ENCODE assay signal across 33 cellular contexts in the genomic region with DNA sequence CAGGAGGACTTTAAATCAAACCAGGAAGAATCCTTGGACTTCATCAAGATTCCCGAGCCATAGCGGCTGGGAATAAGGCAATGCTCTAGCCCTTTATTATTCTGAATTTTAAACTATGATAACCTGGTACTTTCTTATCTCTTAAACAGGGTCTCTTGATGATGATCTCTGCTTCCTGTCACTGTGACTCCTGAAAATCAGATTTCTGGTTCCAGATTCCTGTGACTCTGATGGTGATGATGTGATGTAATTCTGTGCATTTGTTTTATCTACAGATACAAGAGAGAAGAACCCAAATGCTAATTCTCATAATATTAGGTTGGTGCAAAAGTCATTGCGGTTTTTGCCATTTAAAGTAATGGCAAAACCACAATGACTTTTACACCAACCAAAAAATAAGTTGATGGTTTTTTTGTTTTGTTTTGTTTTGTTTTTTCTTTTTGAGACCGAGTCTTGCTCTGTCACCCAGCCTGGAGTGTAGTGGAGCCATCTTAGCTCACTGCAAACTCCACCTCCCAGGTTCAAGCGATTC.
"Had no signal": no experiment of that assay in that cellular context is flagged by ENCODE, and none has a peak within 500 bp of the region (broad histone marks: within the 10 kb centered on the region; RNA-seq: fewer than 3 reads in every experiment).

No MANE protein-coding gene starts in this region.

- H3K36me3 ChIP-seq: adrenal gland, breast epithelium, cardiac muscle cell, colonic mucosa had no signal

- H3K27me3 Mint-ChIP-seq: activated CD4-positive, alpha-beta memory T cell treated with anti-CD3 and anti-CD28 coated beads for 36 hours; activated CD4-positive, alpha-beta T cell treated with anti-CD3 and anti-CD28 coated beads for 36 hours; activated naive CD4-positive, alpha-beta T cell treated with anti-CD3 and anti-CD28 coated beads, Interleukin-2, amount 50 U/mL, for 24 hours; activated naive CD8-positive, alpha-beta T cell treated with anti-CD3 and anti-CD28 coated beads for 36 hours; brain had no signal

- H3K36me3 Mint-ChIP-seq: activated CD4-positive, alpha-beta memory T cell treated with anti-CD3 and anti-CD28 coated beads for 36 hours; activated CD8-positive, alpha-beta memory T cell treated with anti-CD3 and anti-CD28 coated beads, Interleukin-2, amount 10 ng/mL, durations not matched to agents 7 days and 5 days; activated naive CD4-positive, alpha-beta T cell treated with anti-CD3 and anti-CD28 coated beads, Interleukin-2, amount 50 U/mL, for 24 hours; activated naive CD8-positive, alpha-beta T cell treated with anti-CD3 and anti-CD28 coated beads for 36 hours; brain had no signal

- H3K4me1 Mint-ChIP-seq: activated CD4-positive, alpha-beta T cell treated with anti-CD3 and anti-CD28 coated beads for 36 hours; activated CD4-positive, alpha-beta T cell treated with anti-CD3 and anti-CD28 coated beads, Interleukin-2, amount 10 ng/mL, durations not matched to agents 24 days and 14 days; activated naive CD4-positive, alpha-beta T cell treated with anti-CD3 and anti-CD28 coated beads, Interleukin-2, amount 50 U/mL, for 24 hours; activated naive CD8-positive, alpha-beta T cell treated with anti-CD3 and anti-CD28 coated beads for 36 hours; activated naive CD8-positive, alpha-beta T cell treated with anti-CD3 and anti-CD28 coated beads, Interleukin-2, amount 50 U/mL, for 24 hours had no signal

- ATAC-seq: activated CD4-positive, alpha-beta T cell treated with anti-CD3 and anti-CD28 coated beads for 36 hours; activated CD8-positive, alpha-beta memory T cell treated with anti-CD3 and anti-CD28 coated beads, Interleukin-2, amount 10 ng/mL, durations not matched to agents 7 days and 5 days; activated CD8-positive, alpha-beta T cell treated with anti-CD3 and anti-CD28 coated beads, Interleukin-2, amount 10 ng/mL, durations not matched to agents 7 days and 5 days; activated naive CD8-positive, alpha-beta T cell treated with anti-CD3 and anti-CD28 coated beads, Interleukin-2, amount 50 U/mL, for 24 hours had no signal

- H3K9me3 Mint-ChIP-seq: activated CD4-positive, alpha-beta memory T cell treated with anti-CD3 and anti-CD28 coated beads for 36 hours; activated CD4-positive, alpha-beta T cell treated with anti-CD3 and anti-CD28 coated beads, Interleukin-2, amount 10 ng/mL, durations not matched to agents 24 days and 14 days; activated naive CD4-positive, alpha-beta T cell treated with anti-CD3 and anti-CD28 coated beads for 36 hours; activated naive CD4-positive, alpha-beta T cell treated with anti-CD3 and anti-CD28 coated beads, Interleukin-2, amount 50 U/mL, for 24 hours; activated naive CD8-positive, alpha-beta T cell treated with anti-CD3 and anti-CD28 coated beads for 36 hours; activated naive CD8-positive, alpha-beta T cell treated with anti-CD3 and anti-CD28 coated beads, Interleukin-2, amount 50 U/mL, for 24 hours; activated T-helper 1 cell treated with anti-CD3 and anti-CD28 coated beads, Interleukin-12 subunit alpha, Interleukin-12 subunit beta, Interleukin-2, Interleukin-4 antibody, amounts not matched to agents 30 ng/mL and 10 ng/mL and 1 ng/mL, durations not matched to agents 14 hours and 24 hours and 36 hours; activated T-helper 2 cell treated with anti-CD3 and anti-CD28 coated beads, Interferon-gamma antibody, Interleukin-2, Interleukin-4, amounts not matched to agents 10 μg/mL and 5 μg/mL and 100 μg/mL, durations not matched to agents 14 hours and 24 hours and 36 hours; brain; T-helper 1 cell treated with Interleukin-12 subunit alpha and Interleukin-12 subunit beta and Interleukin-4 antibody, amounts not matched to agents 30 μg/mL and 1 μg/mL, for 36 hours had no signal

- H3K4me3 Mint-ChIP-seq: activated CD4-positive, alpha-beta memory T cell treated with anti-CD3 and anti-CD28 coated beads for 36 hours; activated CD4-positive, alpha-beta T cell treated with anti-CD3 and anti-CD28 coated beads for 36 hours; activated CD4-positive, alpha-beta T cell treated with anti-CD3 and anti-CD28 coated beads, Interleukin-2, amount 10 ng/mL, durations not matched to agents 24 days and 14 days; activated CD8-positive, alpha-beta memory T cell treated with anti-CD3 and anti-CD28 coated beads, Interleukin-2, amount 10 ng/mL, durations not matched to agents 7 days and 5 days; activated CD8-positive, alpha-beta T cell treated with anti-CD3 and anti-CD28 coated beads, Interleukin-2, amount 10 ng/mL, durations not matched to agents 7 days and 5 days; activated naive CD4-positive, alpha-beta T cell treated with anti-CD3 and anti-CD28 coated beads for 36 hours; activated naive CD4-positive, alpha-beta T cell treated with anti-CD3 and anti-CD28 coated beads, Interleukin-2, amount 50 U/mL, for 24 hours; activated naive CD8-positive, alpha-beta T cell treated with anti-CD3 and anti-CD28 coated beads for 36 hours; activated naive CD8-positive, alpha-beta T cell treated with anti-CD3 and anti-CD28 coated beads, Interleukin-2, amount 50 U/mL, for 24 hours; activated T-helper 1 cell treated with anti-CD3 and anti-CD28 coated beads, Interleukin-12 subunit alpha, Interleukin-12 subunit beta, Interleukin-2, Interleukin-4 antibody, amounts not matched to agents 30 ng/mL and 10 ng/mL and 1 ng/mL, durations not matched to agents 14 hours and 24 hours and 36 hours; brain; T-helper 1 cell treated with Interleukin-12 subunit alpha and Interleukin-12 subunit beta and Interleukin-4 antibody, amounts not matched to agents 30 μg/mL and 1 μg/mL, for 36 hours had no signal

- FAIRE-seq: endometrium, frontal cortex had no signal

- H3K27ac Mint-ChIP-seq: activated CD4-positive, alpha-beta memory T cell treated with anti-CD3 and anti-CD28 coated beads for 36 hours; activated CD4-positive, alpha-beta T cell treated with anti-CD3 and anti-CD28 coated beads for 36 hours; activated CD4-positive, alpha-beta T cell treated with anti-CD3 and anti-CD28 coated beads, Interleukin-2, amount 10 ng/mL, durations not matched to agents 24 days and 14 days; activated CD8-positive, alpha-beta memory T cell treated with anti-CD3 and anti-CD28 coated beads, Interleukin-2, amount 10 ng/mL, durations not matched to agents 7 days and 5 days; activated CD8-positive, alpha-beta T cell treated with anti-CD3 and anti-CD28 coated beads, Interleukin-2, amount 10 ng/mL, durations not matched to agents 7 days and 5 days; activated naive CD4-positive, alpha-beta T cell treated with anti-CD3 and anti-CD28 coated beads for 36 hours; activated naive CD4-positive, alpha-beta T cell treated with anti-CD3 and anti-CD28 coated beads, Interleukin-2, amount 50 U/mL, for 24 hours; activated naive CD8-positive, alpha-beta T cell treated with anti-CD3 and anti-CD28 coated beads for 36 hours; activated naive CD8-positive, alpha-beta T cell treated with anti-CD3 and anti-CD28 coated beads, Interleukin-2, amount 50 U/mL, for 24 hours; activated T-helper 1 cell treated with anti-CD3 and anti-CD28 coated beads, Interleukin-12 subunit alpha, Interleukin-12 subunit beta, Interleukin-2, Interleukin-4 antibody, amounts not matched to agents 30 ng/mL and 10 ng/mL and 1 ng/mL, durations not matched to agents 14 hours and 24 hours and 36 hours; activated T-helper 2 cell treated with anti-CD3 and anti-CD28 coated beads, Interferon-gamma antibody, Interleukin-2, Interleukin-4, amounts not matched to agents 10 μg/mL and 5 μg/mL and 100 μg/mL, durations not matched to agents 14 hours and 24 hours and 36 hours; brain; T-helper 1 cell treated with Interleukin-12 subunit alpha and Interleukin-12 subunit beta and Interleukin-4 antibody, amounts not matched to agents 30 μg/mL and 1 μg/mL, for 36 hours had no signal

- H3K4me3 ChIP-seq: adrenal gland, breast epithelium, cardiac muscle cell, colonic mucosa had no signal

- H3K4me1 ChIP-seq: adrenal gland, breast epithelium, colonic mucosa had no signal

- DNase-seq: activated CD4-positive, alpha-beta memory T cell treated with anti-CD3 and anti-CD28 coated beads for 36 hours; activated CD4-positive, alpha-beta T cell treated with anti-CD3 and anti-CD28 coated beads for 36 hours; activated CD4-positive, alpha-beta T cell treated with anti-CD3 and anti-CD28 coated beads, Interleukin-2, amount 10 ng/mL, durations not matched to agents 24 days and 14 days; activated CD4-positive, CD25-positive, alpha-beta regulatory T cell; activated CD4-positive, CD25-positive, alpha-beta regulatory T cell treated with anti-CD3 and anti-CD28 coated beads, Interleukin-2, amount 50 U/mL, for 72 hours; activated CD8-positive, alpha-beta memory T cell treated with anti-CD3 and anti-CD28 coated beads, Interleukin-2, amount 10 ng/mL, durations not matched to agents 7 days and 5 days; activated CD8-positive, alpha-beta memory T cell treated with anti-CD3 and anti-CD28 coated beads, Interleukin-2, amount 50 U/mL, for 4 hours; activated CD8-positive, alpha-beta T cell treated with anti-CD3 and anti-CD28 coated beads, Interleukin-2, amount 10 ng/mL, durations not matched to agents 7 days and 5 days; activated effector memory CD4-positive, alpha-beta T cell treated with anti-CD3 and anti-CD28 coated beads, Interleukin-2, amount 50 U/mL, for 16 hours; activated naive CD4-positive, alpha-beta T cell treated with anti-CD3 and anti-CD28 coated beads for 36 hours; activated naive CD8-positive, alpha-beta T cell treated with anti-CD3 and anti-CD28 coated beads for 36 hours; activated naive CD8-positive, alpha-beta T cell treated with anti-CD3 and anti-CD28 coated beads, Interleukin-2, amount 50 U/mL, for 24 hours; activated T-cell treated with anti-CD3 and anti-CD28 coated beads, Interleukin-2, amount 50 U/mL, for 1 hour; activated T-cell treated with anti-CD3 and anti-CD28 coated beads, Interleukin-2, amount 50 U/mL, for 48 hours; adrenal gland; amygdala; aorta; central memory CD4-positive, alpha-beta T cell; cerebellar nuclear complex; colonic mucosa; effector CD8-positive, alpha-beta T cell; foreskin fibroblast; head of caudate nucleus; T1000 had no signal

- H3K9me3 ChIP-seq: adrenal gland, breast epithelium, colonic mucosa had no signal

- H3K27me3 ChIP-seq: adrenal gland, cardiac muscle cell, colonic mucosa had no signal

- H3K27ac ChIP-seq: adrenal gland, breast epithelium, cardiac muscle cell, colonic mucosa had no signal
